ENCODE assay signal across 1 cellular context in genomic region chr11:31802000-31802551, GRCh38.
TF ChIP-seq lines count a peak whose summit lies in the region.

No MANE protein-coding gene starts in this region.

TF ChIP-seq in HepG2, 621 proteins besides CTCF, POLR2A, EP300 and RAD21:
- TF ChIP-seq, protein P1, sequence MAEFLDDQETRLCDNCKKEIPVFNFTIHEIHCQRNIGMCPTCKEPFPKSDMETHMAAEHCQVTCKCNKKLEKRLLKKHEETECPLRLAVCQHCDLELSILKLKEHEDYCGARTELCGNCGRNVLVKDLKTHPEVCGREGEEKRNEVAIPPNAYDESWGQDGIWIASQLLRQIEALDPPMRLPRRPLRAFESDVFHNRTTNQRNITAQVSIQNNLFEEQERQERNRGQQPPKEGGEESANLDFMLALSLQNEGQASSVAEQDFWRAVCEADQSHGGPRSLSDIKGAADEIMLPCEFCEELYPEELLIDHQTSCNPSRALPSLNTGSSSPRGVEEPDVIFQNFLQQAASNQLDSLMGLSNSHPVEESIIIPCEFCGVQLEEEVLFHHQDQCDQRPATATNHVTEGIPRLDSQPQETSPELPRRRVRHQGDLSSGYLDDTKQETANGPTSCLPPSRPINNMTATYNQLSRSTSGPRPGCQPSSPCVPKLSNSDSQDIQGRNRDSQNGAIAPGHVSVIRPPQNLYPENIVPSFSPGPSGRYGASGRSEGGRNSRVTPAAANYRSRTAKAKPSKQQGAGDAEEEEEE (CRISPR knock-in tag; IDR thresholded peaks at IDR 0.05; ENCODE audit: borderline replicate concordance): no peak
- no peak for TF ChIP-seq ATM (IDR thresholded peaks at IDR 0.05; ENCODE audit: borderline replicate concordance)
- TF ChIP-seq TMF1 (CRISPR knock-in tag; IDR thresholded peaks at IDR 0.05; ENCODE audit: low read depth): no peak
- TF ChIP-seq SAFB2 (CRISPR knock-in tag; IDR thresholded peaks at IDR 0.05; ENCODE audit: borderline replicate concordance, low read depth): no peak
- TF ChIP-seq ZBTB49 (CRISPR knock-in tag; IDR thresholded peaks at IDR 0.05; ENCODE audit: borderline replicate concordance): no peak
- no peak for TF ChIP-seq ZNF703 (CRISPR knock-in tag; IDR thresholded peaks at IDR 0.05; ENCODE audit: borderline replicate concordance)
- no peak for TF ChIP-seq RFXANK (CRISPR knock-in tag; IDR thresholded peaks at IDR 0.05)
- TF ChIP-seq MAFF (IDR thresholded peaks at IDR 0.05; ENCODE audit: low read depth, low read length): peak; percentile 89
- no peak for TF ChIP-seq TGIF2 (CRISPR knock-in tag; IDR thresholded peaks at IDR 0.05)
- TF ChIP-seq MAFK (conservative IDR thresholded peaks at IDR 0.05 in 1 of 2, IDR thresholded peaks at IDR 0.05 in 1 of 2; ENCODE audit: low read length in 2 of 2): peak; percentile 86 to 93
- TF ChIP-seq, protein P2, sequence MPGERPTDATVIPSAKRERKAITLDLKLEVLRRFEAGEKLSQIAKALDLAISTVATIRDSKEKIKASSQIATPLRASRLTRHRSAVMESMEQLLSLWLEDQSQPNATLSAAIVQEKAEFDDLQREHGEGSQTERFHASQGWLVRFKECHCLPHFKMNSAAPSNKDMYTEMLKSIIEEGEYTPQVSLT (CRISPR knock-in tag; IDR thresholded peaks at IDR 0.05; ENCODE audit: borderline replicate concordance, low read depth): no peak
- no peak for TF ChIP-seq ZNF12 (CRISPR knock-in tag; IDR thresholded peaks at IDR 0.05)
- TF ChIP-seq, protein P3, sequence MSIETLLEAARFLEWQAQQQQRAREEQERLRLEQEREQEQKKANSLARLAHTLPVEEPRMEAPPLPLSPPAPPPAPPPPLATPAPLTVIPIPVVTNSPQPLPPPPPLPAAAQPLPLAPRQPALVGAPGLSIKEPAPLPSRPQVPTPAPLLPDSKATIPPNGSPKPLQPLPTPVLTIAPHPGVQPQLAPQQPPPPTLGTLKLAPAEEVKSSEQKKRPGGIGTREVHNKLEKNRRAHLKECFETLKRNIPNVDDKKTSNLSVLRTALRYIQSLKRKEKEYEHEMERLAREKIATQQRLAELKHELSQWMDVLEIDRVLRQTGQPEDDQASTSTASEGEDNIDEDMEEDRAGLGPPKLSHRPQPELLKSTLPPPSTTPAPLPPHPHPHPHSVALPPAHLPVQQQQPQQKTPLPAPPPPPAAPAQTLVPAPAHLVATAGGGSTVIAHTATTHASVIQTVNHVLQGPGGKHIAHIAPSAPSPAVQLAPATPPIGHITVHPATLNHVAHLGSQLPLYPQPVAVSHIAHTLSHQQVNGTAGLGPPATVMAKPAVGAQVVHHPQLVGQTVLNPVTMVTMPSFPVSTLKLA (IDR thresholded peaks at IDR 0.05): no peak
- TF ChIP-seq TERF1 (CRISPR knock-in tag; IDR thresholded peaks at IDR 0.05): no peak
